ENCODE assay signal across 8 cellular contexts in genomic region chr17:76141212-76142043, GRCh38. TPM values are rescaled to one million over a fixed set of nuclear protein-coding genes. Genes with fewer than 3 reads are reported as not detected.
DNase-seq lines count a peak whose midpoint lies in the region; ATAC-seq and TF ChIP-seq lines count a peak whose summit lies in the region.

FOXJ1 (minus strand) TSS chr17:76141245; CDS start chr17:76140395, 850 bp downstream.

- intact Hi-C loops in right lobe of liver (cut with DNase I) = loop anchor here in 1 of 2 donors (5.0 kb wide), 1 partner anchor 49 kb away; no protein-coding TSS in a partner anchor

- no peak within 1 kb of the TSS for H3K27ac ChIP-seq in right lobe of liver

- DNase-seq in NK-92 (lab: John Stamatoyannopoulos, UW; ENCODE audit: unreplicated experiment) (peak; percentile 41), NCI-H526 treated with DMSO at 0.1 percent for 48 hours (lab: John Stamatoyannopoulos, UW) (peak; percentile 90), dermis microvascular lymphatic vessel endothelial cell (ENCODE audit: low read depth in 2 of 2) (peak; percentile 65 to 88), right lobe of liver (peak; percentile 84 to 92 (median 91))
- no peak for DNase-seq in NK-92 treated with Interleukin-12 subunit alpha and Interleukin-12 subunit beta, amount 100 ng/mL, for 24 hours (lab: John Stamatoyannopoulos, UW)
- peak; percentile 80 to 83 for DNase-seq in activated CD4-positive, alpha-beta T cell treated with anti-CD3 and anti-CD28 coated beads, Interleukin-2, amount 50 U/mL, for 24 hours (ENCODE audit: low read depth in 1 of 2, low spot score in 1 of 2)
- peak; percentile 82 for DNase-seq in stimulated activated CD4-positive, alpha-beta T cell treated with anti-CD3 and anti-CD28 coated beads, Interleukin-2, amount 100 ng/mL, for 4 hours (ENCODE audit: low read depth)

- H3K4me1 ChIP-seq in right lobe of liver = peaks cover 0 to 10% (median 4%) of the 10 kb centered on the region in 4 donors

- no peaks in the 10 kb centered on the region for H3K36me3 ChIP-seq in right lobe of liver

- H3K9me3 ChIP-seq in right lobe of liver = no peaks in the 10 kb centered on the region

- ATAC-seq in HG03558 (IDR thresholded peaks at IDR 0.05; ENCODE audit: extremely low read depth, unreplicated experiment) (peak; percentile 64), right lobe of liver (peak; percentile 85 to 94 (median 92))

- 16% methylated on average over 23 of the region's 59 CpGs for WGBS in right lobe of liver (ENCODE audit: insufficient coverage, low coverage, low lambda C conversion rate, missing lambda C conversion rate)

- peak within 1 kb of the TSS; percentile 37 to 44 (median 40) for H3K4me3 ChIP-seq in right lobe of liver

- no peak for TF ChIP-seq POLR2A in right lobe of liver (IDR thresholded peaks at IDR 0.05)

- TF ChIP-seq CTCF in right lobe of liver (IDR thresholded peaks at IDR 0.05) = no peak

- peaks cover 0 to 9% of the 10 kb centered on the region in 2 donors for H3K27me3 ChIP-seq in right lobe of liver

RNA-seq across cellular contexts. Expression of gene FOXJ1, which starts in this region (rescaled TPM):
- not detected in 2 replicates for total RNA-seq in dermis microvascular lymphatic vessel endothelial cell
- under 1 TPM in 3 of 6 experiments, not detected in 3; 0.06 to 0.12 (median 0.11) TPM for total RNA-seq in right lobe of liver

Comparison
In these comparisons a context has a peak if more than half of its experiments do, and no peak if none do; other contexts are left out.
1. Peak in DNase-seq in dermis microvascular lymphatic vessel endothelial cell; RNA of the gene not detected or under 1 TPM.
2. Peak in DNase-seq, ATAC-seq and H3K4me3 ChIP-seq in right lobe of liver; RNA of the gene not detected or under 1 TPM.